8 cellular contexts compared by ENCODE assay signal in the genomic region with DNA sequence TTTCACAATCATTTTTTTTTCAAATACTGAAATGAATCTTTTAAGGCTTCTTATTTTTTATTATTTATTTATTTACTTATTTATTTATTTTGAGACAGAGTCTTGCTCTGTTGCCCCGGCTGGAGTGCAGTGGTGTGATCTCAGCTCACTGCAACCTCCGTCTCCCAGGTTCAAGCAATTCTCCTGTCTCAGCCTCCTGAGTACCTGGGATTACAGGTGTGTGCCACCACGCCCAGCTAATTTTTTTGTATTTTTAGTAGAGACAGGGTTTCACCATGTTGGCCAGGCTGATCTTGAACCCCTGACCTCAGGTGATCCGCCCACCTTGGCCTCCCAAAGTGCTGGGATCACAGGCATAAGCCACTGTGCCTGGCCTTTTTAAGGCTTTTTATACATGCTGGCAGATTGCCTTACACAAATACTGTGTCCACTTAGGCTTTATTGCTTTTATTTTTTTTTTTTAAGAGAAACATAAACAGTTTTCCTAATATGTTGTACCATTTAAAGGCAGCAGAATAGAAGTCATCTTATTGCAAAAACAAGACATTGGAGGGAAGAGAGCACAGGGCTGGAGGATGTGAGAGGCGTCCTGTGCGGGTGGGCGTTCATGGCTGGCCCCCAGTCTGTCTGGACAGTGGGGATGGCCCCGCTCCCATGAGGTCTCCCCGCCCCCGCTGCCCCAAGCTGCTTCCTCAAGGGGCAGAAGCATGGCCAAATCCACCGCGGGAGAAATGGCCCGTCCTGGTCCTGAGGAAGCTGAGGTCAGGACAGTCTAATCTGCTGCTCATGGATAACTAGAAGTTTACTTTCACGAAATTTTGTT. TPM values are rescaled to one million over a fixed set of nuclear protein-coding genes. Genes with fewer than 3 reads are reported as not detected.
A peak's percentile ranks its signal among the peaks of the same experiment; 100 is the strongest.
DNase-seq lines count a peak whose midpoint lies in the region; ATAC-seq and TF ChIP-seq lines count a peak whose summit lies in the region.
"Not testable (repeated sequence)": the region's sequence is repeated elsewhere in the genome, so short reads cannot be mapped to it uniquely, and the experiment has no call there.

No MANE protein-coding gene starts in this region.

- not testable (repeated sequence) for H3K27me3 ChIP-seq in H7 (ENCODE audit: control insufficient read depth, insufficient read depth, low read length); SJCRH30; body of pancreas; smooth muscle cell (ENCODE audit: low read depth); vagina

- TF ChIP-seq CTCF in body of pancreas (IDR thresholded peaks at IDR 0.05); fibroblast of villous mesenchyme (IDR thresholded peaks at IDR 0.05; ENCODE audit: insufficient read depth, low read depth, low read length); nephron progenitor cell (IDR thresholded peaks at IDR 0.05); smooth muscle cell (IDR thresholded peaks at IDR 0.05; ENCODE audit: borderline replicate concordance, insufficient read depth, poor library complexity, severe bottlenecking); vagina (IDR thresholded peaks at IDR 0.05): not testable (repeated sequence)

- H3K79me2 ChIP-seq in smooth muscle cell (ENCODE audit: low read depth), result not testable (repeated sequence)

- peak overlapping the region; percentile 45 for H3K4me2 ChIP-seq in smooth muscle cell

- ATAC-seq in body of pancreas, result peak; percentile 52
- ATAC-seq in left colon, result peak; percentile 22

- H3K9me3 ChIP-seq in SJCRH30 (replicated peaks); body of pancreas; smooth muscle cell (replicated peaks; ENCODE audit: low read depth); vagina: not testable (repeated sequence)

- H3K27ac Mint-ChIP-seq in nephron progenitor cell, result peak overlapping the region; percentile 26

- H3K27ac ChIP-seq in SJCRH30, result peak overlapping the region; percentile 59
- H3K27ac ChIP-seq in body of pancreas, result peak overlapping the region; percentile 37 to 53 (median 46)
- peak overlapping the region; percentile 69 for H3K27ac ChIP-seq in smooth muscle cell (ENCODE audit: low read depth)
- H3K27ac ChIP-seq in vagina, result peak overlapping the region; percentile 13

- not testable (repeated sequence) for H3K27me3 Mint-ChIP-seq in nephron progenitor cell (ENCODE audit: low read depth, poor library complexity)

- H3K9me3 Mint-ChIP-seq in nephron progenitor cell, result peaks cover 14% of the 10 kb centered on the region

- H3K9ac ChIP-seq in smooth muscle cell (ENCODE audit: low read depth), result not testable (repeated sequence)

- H3K4me3 Mint-ChIP-seq in nephron progenitor cell, result not testable (repeated sequence)

- H3K36me3 Mint-ChIP-seq in nephron progenitor cell (ENCODE audit: low read depth), result peaks cover 77% of the 10 kb centered on the region

- peaks cover 21% of the 10 kb centered on the region for H3K4me1 Mint-ChIP-seq in nephron progenitor cell

- H3K4me1 ChIP-seq in SJCRH30 (peaks cover 11% of the 10 kb centered on the region), body of pancreas (peaks cover 28% of the 10 kb centered on the region), vagina (peaks cover 17% of the 10 kb centered on the region)
- H3K4me1 ChIP-seq in smooth muscle cell (ENCODE audit: low read depth), result not testable (repeated sequence)

- DNase-seq in H7 (peak; percentile 68), SJCRH30 (peak; percentile 58 to 63), body of pancreas (peak in 3 of 4 donors; percentile 16 to 34 (median 32)), fibroblast of villous mesenchyme (ENCODE audit: low read depth) (peak; percentile 77), left colon (peak in 1 of 2 donors; percentile 18)
- not testable (repeated sequence) for DNase-seq in nephron progenitor cell; smooth muscle cell (lab: John Stamatoyannopoulos, UW; ENCODE audit: unreplicated experiment); vagina (ENCODE audit: extremely low spot score in 2 of 2)

- H3K4me3 ChIP-seq in H7 (ENCODE audit: insufficient read depth, low read depth, low read length); SJCRH30; body of pancreas; fibroblast of villous mesenchyme (ENCODE audit: low read depth, low read length); smooth muscle cell; vagina: not testable (repeated sequence)

- WGBS in body of pancreas, 2 donors, result 42 to 43% methylated on average over 14 of the region's 14 CpGs
- 56% methylated on average over 14 of the region's 14 CpGs for WGBS in smooth muscle cell (ENCODE audit: low lambda C conversion rate)

- H2AFZ ChIP-seq in smooth muscle cell (ENCODE audit: low read depth), result not testable (repeated sequence)

- H3F3A ChIP-seq in smooth muscle cell (ENCODE audit: low read depth), result peaks cover 10% of the 10 kb centered on the region

- not testable (repeated sequence) for H4K20me1 ChIP-seq in smooth muscle cell (ENCODE audit: low read depth)

- not testable (repeated sequence) for H3K36me3 ChIP-seq in H7 (replicated peaks; ENCODE audit: control insufficient read depth, insufficient read depth, low read length); body of pancreas (replicated peaks in 1 of 2; ENCODE audit: insufficient read depth in 1 of 2, low read depth in 2 of 2); smooth muscle cell (ENCODE audit: low read depth); vagina
- H3K36me3 ChIP-seq in SJCRH30, result peaks cover 30% of the 10 kb centered on the region

- not testable (repeated sequence) for TF ChIP-seq POLR2A in body of pancreas (IDR thresholded peaks at IDR 0.05); vagina (IDR thresholded peaks at IDR 0.05)

- intact Hi-C loops in body of pancreas (cut with DNase I); left colon (cut with DNase I, micrococcal nuclease); vagina (cut with DNase I): not testable (repeated sequence)

RNA-seq across cellular contexts. Expression of a gene that starts 31.9 kb away (rescaled TPM):
- 17.7 and 20.0 TPM in 2 replicates for total RNA-seq in H7 (2014; rRNA removed; shearing (Covaris generic))
- 37.1 and 41.6 TPM in 2 replicates for total RNA-seq in SJCRH30 (2014; rRNA removed; shearing (Covaris generic))
- total RNA-seq in body of pancreas, result 10 to 100 TPM; 11.2 to 27.4 TPM
- 12.2 and 16.8 TPM in 2 replicates for total RNA-seq in fibroblast of villous mesenchyme
- 10 to 100 TPM; 12.4 to 15.3 TPM for total RNA-seq in left colon
- 12.4 and 28.5 TPM in 2 replicates for total RNA-seq in smooth muscle cell
- polyA plus RNA-seq in smooth muscle cell, result 20.4 and 20.8 TPM in 2 replicates
- total RNA-seq in vagina, result 9.8 TPM

Comparison
In these comparisons a context has a peak if more than half of its experiments do, and no peak if none do; other contexts are left out.
1. H3K27ac ChIP-seq: peak in every context shown above with its lines; median percentile 69 in smooth muscle cell; 59 in SJCRH30; 46 in body of pancreas; 13 in vagina.